Comparison of ENCODE assay signal across 9 cellular contexts in genomic region chrX:74925210-74926088, GRCh38. TPM values are rescaled to one million over a fixed set of nuclear protein-coding genes. Genes with fewer than 3 reads are reported as not detected.
DNase-seq lines count a peak whose midpoint lies in the region; ATAC-seq and TF ChIP-seq lines count a peak whose summit lies in the region.
"Had no signal": no experiment of that assay in that cellular context is flagged by ENCODE, and none has a peak within 500 bp of the region (broad histone marks: within the 10 kb centered on the region; RNA-seq: fewer than 3 reads in every experiment).

NEXMIF (minus strand) TSS chrX:74925452.

- H3K9ac ChIP-seq in muscle layer of colon (ENCODE audit: low read length), result no peak within 1 kb of the TSS

- no peaks in the 10 kb centered on the region for H3K9me3 ChIP-seq in CD8-positive, alpha-beta memory T cell (ENCODE audit: low read length)
- H3K9me3 ChIP-seq in effector memory CD4-positive, alpha-beta T cell (ENCODE audit: control insufficient read depth, low read length), result no peaks in the 10 kb centered on the region
- H3K9me3 ChIP-seq in muscle layer of colon (ENCODE audit: low read length) (no peaks in the 10 kb centered on the region), tibial artery (peaks cover 0 to 3% (median 0%) of the 10 kb centered on the region in 3 donors)
- H3K9me3 ChIP-seq: SJSA1 had no signal

- no peak for TF ChIP-seq CTCF in tibial artery (IDR thresholded peaks at IDR 0.05)

- no peak within 1 kb of the TSS for H3K27ac ChIP-seq in CD8-positive, alpha-beta memory T cell (ENCODE audit: low read depth, low read length)
- no peak within 1 kb of the TSS for H3K27ac ChIP-seq in effector memory CD4-positive, alpha-beta T cell (ENCODE audit: insufficient read depth, low read length, poor library complexity, severe bottlenecking)
- H3K27ac ChIP-seq in muscle layer of colon (ENCODE audit: low read depth, low read length) (peak within 1 kb of the TSS; percentile 27), tibial artery (peak within 1 kb of the TSS; percentile 83 to 90)
- H3K27ac ChIP-seq: SJSA1 had no signal

- CTCF ChIA-PET in CD8-positive, alpha-beta memory T cell (lab: Charles Lee), result no interaction called here

- peak within 1 kb of the TSS in 2 of 8 donors; percentile 59 to 61 for H3K27ac Mint-ChIP-seq in CD8-positive, alpha-beta memory T cell

- POLR2A ChIA-PET in CD8-positive, alpha-beta memory T cell (lab: Charles Lee), result no interaction called here

- H3K9me3 Mint-ChIP-seq in CD8-positive, alpha-beta memory T cell, result peaks cover 0 to 2% (median 0%) of the 10 kb centered on the region in 5 donors

- peaks cover 34 to 41% of the 10 kb centered on the region in 2 donors for H3K27me3 Mint-ChIP-seq in CD8-positive, alpha-beta memory T cell

- H3K27me3 ChIP-seq in CD8-positive, alpha-beta memory T cell (ENCODE audit: insufficient read depth, low read length, poor library complexity, severe bottlenecking), result no peaks in the 10 kb centered on the region
- H3K27me3 ChIP-seq in effector memory CD4-positive, alpha-beta T cell (replicated peaks; ENCODE audit: control insufficient read depth, insufficient read depth, low read length, poor library complexity, severe bottlenecking), result no peaks in the 10 kb centered on the region
- H3K27me3 ChIP-seq in muscle layer of colon (ENCODE audit: control insufficient read depth in 1 of 2, insufficient read depth in 2 of 2, low read length in 2 of 2), result no peaks in the 10 kb centered on the region
- H3K27me3 ChIP-seq in tibial artery, result no peaks in the 10 kb centered on the region

- peak in 1 of 5 donors; percentile 44 for DNase-seq in CD8-positive, alpha-beta memory T cell
- DNase-seq in GM19238 (ENCODE audit: insufficient read length, low spot score), result peak; percentile 23
- DNase-seq in T-helper 1 cell, result peak in 4 of 5 donors; percentile 8 to 28 (median 10)
- DNase-seq in effector memory CD4-positive, alpha-beta T cell, result no peak
- peak in 1 of 2 donors; percentile 63 for DNase-seq in tibial artery
- no peak for DNase-seq in COLO829 (ENCODE audit: low spot score)

- peak; percentile 64 for ATAC-seq in HG03354 (IDR thresholded peaks at IDR 0.05; ENCODE audit: poor library complexity, severe bottlenecking, unreplicated experiment)

- peaks cover 6 to 12% (median 9%) of the 10 kb centered on the region in 3 donors for H3K4me1 Mint-ChIP-seq in CD8-positive, alpha-beta memory T cell

- intact Hi-C loops in tibial artery (cut with DNase I; ENCODE audit: low total_unique reads), result no loop called here

- no peaks in the 10 kb centered on the region for H3K4me1 ChIP-seq in CD8-positive, alpha-beta memory T cell (ENCODE audit: insufficient read depth, low read length)
- H3K4me1 ChIP-seq in effector memory CD4-positive, alpha-beta T cell (ENCODE audit: control insufficient read depth, insufficient read depth, low read length, poor library complexity, severe bottlenecking), result peaks cover 4% of the 10 kb centered on the region
- no peaks in the 10 kb centered on the region for H3K4me1 ChIP-seq in muscle layer of colon (ENCODE audit: insufficient read depth, low read length)
- H3K4me1 ChIP-seq in tibial artery, result no peaks in the 10 kb centered on the region
- H3K4me1 ChIP-seq: SJSA1 had no signal

- H3K36me3 ChIP-seq in CD8-positive, alpha-beta memory T cell (ENCODE audit: insufficient read depth, low read length), result no peaks in the 10 kb centered on the region
- no peaks in the 10 kb centered on the region for H3K36me3 ChIP-seq in effector memory CD4-positive, alpha-beta T cell (ENCODE audit: control insufficient read depth, insufficient read depth, low read length)
- H3K36me3 ChIP-seq in muscle layer of colon (ENCODE audit: insufficient read depth, low read length) (no peaks in the 10 kb centered on the region), tibial artery (no peaks in the 10 kb centered on the region)
- H3K36me3 ChIP-seq: SJSA1 had no signal

- H3K4me3 ChIP-seq in CD8-positive, alpha-beta memory T cell (ENCODE audit: low read length), result peak within 1 kb of the TSS; percentile 32
- H3K4me3 ChIP-seq in effector memory CD4-positive, alpha-beta T cell (ENCODE audit: insufficient read depth, low read depth, low read length, poor library complexity, severe bottlenecking), result peak within 1 kb of the TSS; percentile 35
- H3K4me3 ChIP-seq in muscle layer of colon (ENCODE audit: low read depth in 1 of 2, low read length in 2 of 2) (peak within 1 kb of the TSS; percentile 17 to 50), tibial artery (peak within 1 kb of the TSS; percentile 62 to 70)
- H3K4me3 ChIP-seq: SJSA1 had no signal

- H3K4me3 Mint-ChIP-seq in CD8-positive, alpha-beta memory T cell, result peak within 1 kb of the TSS; percentile 59 to 82 (median 77)

- H3K36me3 Mint-ChIP-seq in CD8-positive, alpha-beta memory T cell, result no peaks in the 10 kb centered on the region

RNA-seq across cellular contexts. Expression of gene NEXMIF, which starts in this region (rescaled TPM):
- total RNA-seq in CD8-positive, alpha-beta memory T cell, result under 1 TPM in 1 of 2 experiments, not detected in 1; 0.02 TPM
- not detected for polyA plus RNA-seq in CD8-positive, alpha-beta memory T cell
- total RNA-seq: SJSA1 had no signal

Comparison
In these comparisons a context has a peak if more than half of its experiments do, and no peak if none do; other contexts are left out.
1. DNase-seq: peak in GM19238 (single experiment) and T-helper 1 cell (4 of 5); none in effector memory CD4-positive, alpha-beta T cell (0 of 3) and COLO829 (single experiment).
2. H3K27ac ChIP-seq: peak in muscle layer of colon (single experiment) and tibial artery (2 of 2); none in CD8-positive, alpha-beta memory T cell (single experiment) and effector memory CD4-positive, alpha-beta T cell (single experiment).
3. Peak in every context shown above with its lines, with median percentiles within 50 percentile points of each other: H3K4me3 ChIP-seq.